ENCODE assay signal across 15 cellular contexts in genomic region chr19:51375504-51376221, GRCh38. TPM values are rescaled to one million over a fixed set of nuclear protein-coding genes. Genes with fewer than 3 reads are reported as not detected.
DNase-seq lines count a peak whose midpoint lies in the region; ATAC-seq and TF ChIP-seq lines count a peak whose summit lies in the region.
"Had no signal": no experiment of that assay in that cellular context is flagged by ENCODE, and none has a peak within 500 bp of the region (broad histone marks: within the 10 kb centered on the region; RNA-seq: fewer than 3 reads in every experiment).

No MANE protein-coding gene starts in this region.

- TF ChIP-seq CTCF in colonic mucosa (IDR thresholded peaks at IDR 0.05) (no peak), lower leg skin (IDR thresholded peaks at IDR 0.05) (no peak)

- no peaks in the 10 kb centered on the region for H3K27me3 ChIP-seq in colonic mucosa
- H3K27me3 ChIP-seq: BE2C had no signal

- H3K27ac ChIP-seq in colonic mucosa: no peak overlapping the region

- no peak overlapping the region for H3K4me3 ChIP-seq in colonic mucosa
- no peak overlapping the region for H3K4me3 ChIP-seq in lower leg skin (ENCODE audit: low read depth, poor library complexity, severe bottlenecking)
- H3K4me3 ChIP-seq: lung had no signal

- no peaks in the 10 kb centered on the region for H3K36me3 ChIP-seq in colonic mucosa
- H3K36me3 ChIP-seq: BE2C had no signal

- 69 to 78% methylated on average over 10 to 11 of the region's 11 CpGs for WGBS in lower leg skin, 2 donors

- ATAC-seq in activated naive CD8-positive, alpha-beta T cell treated with anti-CD3 and anti-CD28 coated beads, Interleukin-2, amount 10 ng/mL, durations not matched to agents 7 days and 5 days (ENCODE audit: low read depth): no peak
- no peak for ATAC-seq in stimulated activated naive CD8-positive, alpha-beta T cell treated with anti-CD3 and anti-CD28 coated beads, Interleukin-15, amount 100 ng/mL, for 72 hours
- ATAC-seq in HG02938 (IDR thresholded peaks at IDR 0.05; ENCODE audit: unreplicated experiment): no peak

- peak overlapping the region; percentile 76 for H3K4me3 Mint-ChIP-seq in activated naive CD8-positive, alpha-beta T cell treated with anti-CD3 and anti-CD28 coated beads, Interleukin-2, amount 10 ng/mL, durations not matched to agents 7 days and 5 days
- peak overlapping the region; percentile 70 to 79 for H3K4me3 Mint-ChIP-seq in stimulated activated naive CD8-positive, alpha-beta T cell treated with anti-CD3 and anti-CD28 coated beads, Interleukin-15, amount 100 ng/mL, for 72 hours

- H3K4me1 ChIP-seq in colonic mucosa: no peaks in the 10 kb centered on the region
- H3K4me1 ChIP-seq: BE2C had no signal

- no peak for TF ChIP-seq POLR2A in lower leg skin (IDR thresholded peaks at IDR 0.05)

- peaks cover 4% of the 10 kb centered on the region for H3K9me3 Mint-ChIP-seq in activated naive CD8-positive, alpha-beta T cell treated with anti-CD3 and anti-CD28 coated beads, Interleukin-2, amount 10 ng/mL, durations not matched to agents 7 days and 5 days
- peaks cover 5 to 15% of the 10 kb centered on the region in 2 donors for H3K9me3 Mint-ChIP-seq in stimulated activated naive CD8-positive, alpha-beta T cell treated with anti-CD3 and anti-CD28 coated beads, Interleukin-15, amount 100 ng/mL, for 72 hours

- peak overlapping the region; percentile 90 for H3K27ac Mint-ChIP-seq in activated naive CD8-positive, alpha-beta T cell treated with anti-CD3 and anti-CD28 coated beads, Interleukin-2, amount 10 ng/mL, durations not matched to agents 7 days and 5 days
- H3K27ac Mint-ChIP-seq in stimulated activated naive CD8-positive, alpha-beta T cell treated with anti-CD3 and anti-CD28 coated beads, Interleukin-15, amount 100 ng/mL, for 72 hours: peak overlapping the region; percentile 8 to 77

- no peaks in the 10 kb centered on the region for H3K9me3 ChIP-seq in colonic mucosa
- H3K9me3 ChIP-seq: BE2C, SK-N-SH had no signal

- peaks cover 58% of the 10 kb centered on the region for H3K4me1 Mint-ChIP-seq in activated naive CD8-positive, alpha-beta T cell treated with anti-CD3 and anti-CD28 coated beads, Interleukin-2, amount 10 ng/mL, durations not matched to agents 7 days and 5 days
- H3K4me1 Mint-ChIP-seq in stimulated activated naive CD8-positive, alpha-beta T cell treated with anti-CD3 and anti-CD28 coated beads, Interleukin-15, amount 100 ng/mL, for 72 hours: peaks cover 77% of the 10 kb centered on the region

- H3K36me3 Mint-ChIP-seq in activated naive CD8-positive, alpha-beta T cell treated with anti-CD3 and anti-CD28 coated beads, Interleukin-2, amount 10 ng/mL, durations not matched to agents 7 days and 5 days: peaks cover 8% of the 10 kb centered on the region

- no peaks in the 10 kb centered on the region for H3K27me3 Mint-ChIP-seq in activated naive CD8-positive, alpha-beta T cell treated with anti-CD3 and anti-CD28 coated beads, Interleukin-2, amount 10 ng/mL, durations not matched to agents 7 days and 5 days
- H3K27me3 Mint-ChIP-seq in stimulated activated naive CD8-positive, alpha-beta T cell treated with anti-CD3 and anti-CD28 coated beads, Interleukin-15, amount 100 ng/mL, for 72 hours: no peaks in the 10 kb centered on the region

- intact Hi-C loops in colonic mucosa (cut with DNase I) (no loop called here), lower leg skin (cut with DNase I; ENCODE audit: low total_unique reads) (no loop called here)

- POLR2A ChIA-PET in activated naive CD8-positive, alpha-beta T cell treated with anti-CD3 and anti-CD28 coated beads, Interleukin-2, amount 10 ng/mL, durations not matched to agents 7 days and 5 days (lab: Charles Lee): interaction anchor here (1.0 to 1.5 kb wide), 3 partner anchors 8 to 36 kb away, joined by 3 to 11 read pairs (median 4); no protein-coding TSS in a partner anchor

- DNase-seq in stimulated activated CD4-positive, alpha-beta T cell treated with anti-CD3 and anti-CD28 coated beads, Interleukin-15, amount 100 ng/mL, for 24 hours: peak; percentile 78
- DNase-seq in stimulated activated CD4-positive, alpha-beta T cell treated with anti-CD3 and anti-CD28 coated beads, Interleukin-12 subunit alpha, Interleukin-12 subunit beta, amount 100 ng/mL, for 4 hours: no peak
- DNase-seq in MV-4-11 (lab: John Stamatoyannopoulos, UW): peak; percentile 88
- peak; percentile 51 for DNase-seq in activated naive CD8-positive, alpha-beta T cell treated with anti-CD3 and anti-CD28 coated beads, Interleukin-2, amount 10 ng/mL, durations not matched to agents 7 days and 5 days
- DNase-seq in stimulated activated naive CD8-positive, alpha-beta T cell treated with anti-CD3 and anti-CD28 coated beads, Interleukin-15, amount 100 ng/mL, for 72 hours: peak in 1 of 2 donors; percentile 48
- no peak for DNase-seq in colonic mucosa
- no peak for DNase-seq in lower leg skin (ENCODE audit: low spot score in 2 of 2)
- DNase-seq: BE2C; NCI-H1930; SK-N-SH; stimulated activated naive CD4-positive, alpha-beta T cell had no signal

- H3K9ac ChIP-seq in colonic mucosa (ENCODE audit: low read depth in 2 of 2, low read length in 2 of 2): no peak overlapping the region
- H3K9ac ChIP-seq: SK-N-SH had no signal

RNA-seq across cellular contexts. Expression of gene NKG7, which starts 3.2 kb away (rescaled TPM):
- total RNA-seq in activated naive CD8-positive, alpha-beta T cell treated with anti-CD3 and anti-CD28 coated beads, Interleukin-2, amount 10 ng/mL, durations not matched to agents 7 days and 5 days: 100 to 1,000 TPM; 263 TPM
- total RNA-seq in colonic mucosa (1 to 10 TPM; 2.3 to 2.7 TPM), lower leg skin (1 to 10 TPM in 1 of 4 donors, not detected in 3; 1.3 TPM)
- total RNA-seq: epithelial cell of proximal tubule, osteoblast had no signal

RNA-seq across cellular contexts. Expression of gene CLDND2, which starts 6.9 kb away (rescaled TPM):
- 10 to 100 TPM; 11.6 to 13.4 TPM for total RNA-seq in activated naive CD8-positive, alpha-beta T cell treated with anti-CD3 and anti-CD28 coated beads, Interleukin-2, amount 10 ng/mL, durations not matched to agents 7 days and 5 days
- total RNA-seq in colonic mucosa: 1 to 10 TPM in 1 of 2 donors, not detected in 1; 2.9 TPM
- total RNA-seq in lower leg skin: 1 to 10 TPM in 1 of 4 donors, not detected in 3; 1.8 TPM
- total RNA-seq: epithelial cell of proximal tubule, osteoblast had no signal

RNA-seq across cellular contexts. Expression of gene ETFB, which starts 9.5 kb away (rescaled TPM):
- total RNA-seq in activated naive CD8-positive, alpha-beta T cell treated with anti-CD3 and anti-CD28 coated beads, Interleukin-2, amount 10 ng/mL, durations not matched to agents 7 days and 5 days: 100 to 1,000 TPM; 121 to 124 TPM
- 100 to 1,000 TPM; 141 to 217 TPM for total RNA-seq in colonic mucosa
- total RNA-seq in lower leg skin: 10 to 100 TPM; 52.5 to 79.2 (median 74.5) TPM

RNA-seq across cellular contexts. Expression of gene LIM2, which starts 12.1 kb away (rescaled TPM):
- not detected for total RNA-seq in activated naive CD8-positive, alpha-beta T cell treated with anti-CD3 and anti-CD28 coated beads, Interleukin-2, amount 10 ng/mL, durations not matched to agents 7 days and 5 days
- total RNA-seq in colonic mucosa (not detected), lower leg skin (not detected)
- total RNA-seq: epithelial cell of proximal tubule, lung, osteoblast had no signal

RNA-seq across cellular contexts. Expression of gene C19orf84, which starts 14.7 kb away (rescaled TPM):
- not detected for total RNA-seq in activated naive CD8-positive, alpha-beta T cell treated with anti-CD3 and anti-CD28 coated beads, Interleukin-2, amount 10 ng/mL, durations not matched to agents 7 days and 5 days
- total RNA-seq in colonic mucosa (under 1 TPM in 1 of 2 donors, not detected in 1; 0.22 TPM), lower leg skin (not detected)
- total RNA-seq: epithelial cell of proximal tubule, osteoblast had no signal

Comparison
In these comparisons a context has a peak if more than half of its experiments do, and no peak if none do; other contexts are left out.
1. DNase-seq: peak in stimulated activated CD4-positive, alpha-beta T cell treated with anti-CD3 and anti-CD28 coated beads, Interleukin-15, amount 100 ng/mL, for 24 hours (single experiment), MV-4-11 (single experiment) and activated naive CD8-positive, alpha-beta T cell treated with anti-CD3 and anti-CD28 coated beads, Interleukin-2, amount 10 ng/mL, durations not matched to agents 7 days and 5 days (single experiment); none in stimulated activated CD4-positive, alpha-beta T cell treated with anti-CD3 and anti-CD28 coated beads, Interleukin-12 subunit alpha, Interleukin-12 subunit beta, amount 100 ng/mL, for 4 hours (single experiment), colonic mucosa (single experiment) and lower leg skin (0 of 2).
2. RNA of gene NKG7, which starts 3.2 kb away (total RNA-seq): 263 TPM in activated naive CD8-positive, alpha-beta T cell treated with anti-CD3 and anti-CD28 coated beads, Interleukin-2, amount 10 ng/mL, durations not matched to agents 7 days and 5 days; 2.3 to 2.7 TPM in colonic mucosa and 1.3 TPM in lower leg skin; every median in the first group is over 10 times any median in the second.